ENCODE assay signal across 21 cellular contexts in genomic region chr5:146188358-146188757, GRCh38. TPM values are rescaled to one million over a fixed set of nuclear protein-coding genes. Genes with fewer than 3 reads are reported as not detected.
DNase-seq lines count a peak whose midpoint lies in the region; TF ChIP-seq lines count a peak whose summit lies in the region.
"Had no signal": no experiment of that assay in that cellular context is flagged by ENCODE, and none has a peak within 500 bp of the region (broad histone marks: within the 10 kb centered on the region; RNA-seq: fewer than 3 reads in every experiment).

No MANE protein-coding gene starts in this region.

- WGBS in SK-N-SH (ENCODE audit: low lambda C conversion rate) = 14% methylated on average over 1 of the region's 1 CpG

- DNase-seq in ACHN (peak; percentile 52), HFFc6 (peak; percentile 77), SK-N-SH (no peak), fibroblast of the aortic adventitia (ENCODE audit: low read depth) (peak; percentile 7), NCI-H526 treated with DMSO at 0.1 percent for 48 hours (lab: John Stamatoyannopoulos, UW) (no peak)
- no peak for DNase-seq in stimulated activated CD4-positive, alpha-beta T cell treated with anti-CD3 and anti-CD28 coated beads, Interleukin-2, amount 100 ng/mL, for 24 hours
- no peak for DNase-seq in stimulated activated CD4-positive, alpha-beta T cell treated with anti-CD3 and anti-CD28 coated beads, Interleukin-2, amount 100 ng/mL, for 48 hours
- no peak for DNase-seq in CD8-positive, alpha-beta memory T cell
- DNase-seq: activated CD4-positive, alpha-beta T cell treated with anti-CD3 and anti-CD28 coated beads, Interleukin-2, amount 50 U/mL, for 4 hours; activated T-cell treated with anti-CD3 and anti-CD28 coated beads, Interleukin-2, amount 50 U/mL, for 24 hours; CD8-positive, alpha-beta T cell; glutamatergic neuron; Kasumi-1; NCI-H1436; NCI-H2171 treated with DMSO at 0.1 percent for 48 hours; nucleus accumbens; Peyer's patch had no signal

- H3K36me3 ChIP-seq in SK-N-SH (replicated peaks in 1 of 2; ENCODE audit: control insufficient read depth in 1 of 2, insufficient read depth in 2 of 2, low read length in 1 of 2) = no peaks in the 10 kb centered on the region
- H3K36me3 ChIP-seq in CD8-positive, alpha-beta memory T cell (ENCODE audit: insufficient read depth, low read length) = no peaks in the 10 kb centered on the region
- H3K36me3 ChIP-seq: Peyer's patch, right atrium auricular region had no signal

- in situ Hi-C loops in ACHN (cut with HindIII; ENCODE audit: low pct_ligation_motif_present, low pct_unique_long_range_greater_than_20kb, low sequenced_read_pairs) = no loop called here

- H3K4me2 ChIP-seq in SK-N-SH = no peak overlapping the region; the same call in 1 of the 2 replicates

- no peak for TF ChIP-seq EP300 in SK-N-SH (IDR thresholded peaks at IDR 0.05; ENCODE audit: borderline replicate concordance in 1 of 2, low read depth in 1 of 2, low read length in 1 of 2)

- no peak overlapping the region for H3K9ac ChIP-seq in SK-N-SH

- H3K9me2 ChIP-seq in SK-N-SH = no peaks in the 10 kb centered on the region

- CTCF ChIA-PET in SK-N-SH (lab: Yijun Ruan, JAX) = interaction anchor here (1.5 kb wide), 1 partner anchor 239 kb away, joined by 4 read pairs; no protein-coding TSS in a partner anchor
- CTCF ChIA-PET in CD8-positive, alpha-beta memory T cell (lab: Charles Lee) = no interaction called here

- no peaks in the 10 kb centered on the region; the same call in none of the 2 replicates for H3K27me3 Mint-ChIP-seq in HFFc6 (ENCODE audit: insufficient read depth)
- H3K27me3 Mint-ChIP-seq in CD8-positive, alpha-beta memory T cell = peaks cover 7 to 11% of the 10 kb centered on the region in 2 donors

- TF ChIP-seq CTCF in HFFc6 (IDR thresholded peaks at IDR 0.05) (no peak), SK-N-SH (IDR thresholded peaks at IDR 0.05) (no peak), fibroblast of the aortic adventitia (IDR thresholded peaks at IDR 0.05; ENCODE audit: insufficient read depth, low read length) (no peak)

- no peaks in the 10 kb centered on the region for H3K36me3 Mint-ChIP-seq in HFFc6 (ENCODE audit: low read depth)
- H3K36me3 Mint-ChIP-seq in CD8-positive, alpha-beta memory T cell = no peaks in the 10 kb centered on the region
- H3K36me3 Mint-ChIP-seq: activated naive CD4-positive, alpha-beta T cell treated with anti-CD3 and anti-CD28 coated beads, Interleukin-2, amount 50 U/mL, for 24 hours; CD8-positive, alpha-beta T cell; stimulated activated memory B cell treated with anti-CD40 and anti-IgM and Interleukin-4, amounts not matched to agents 10 μg/mL and 1 μg/mL and 100 μg/mL, for 72 hours had no signal

- no peaks in the 10 kb centered on the region for H3K27me3 ChIP-seq in SK-N-SH (ENCODE audit: insufficient read depth)
- H3K27me3 ChIP-seq in CD8-positive, alpha-beta memory T cell (ENCODE audit: insufficient read depth, low read length, poor library complexity, severe bottlenecking) = no peaks in the 10 kb centered on the region
- H3K27me3 ChIP-seq: Peyer's patch, right atrium auricular region had no signal

- H3K4me1 ChIP-seq in SK-N-SH (ENCODE audit: control insufficient read depth in 1 of 2, insufficient read depth in 2 of 2, low read depth in 1 of 2, low read length in 1 of 2) = no peaks in the 10 kb centered on the region; a peak in 1 of 4 replicates
- no peaks in the 10 kb centered on the region for H3K4me1 ChIP-seq in CD8-positive, alpha-beta memory T cell (ENCODE audit: insufficient read depth, low read length)
- H3K4me1 ChIP-seq: Peyer's patch, right atrium auricular region had no signal

- no peak overlapping the region for H3K27ac Mint-ChIP-seq in HFFc6
- H3K27ac Mint-ChIP-seq in CD8-positive, alpha-beta memory T cell = peak overlapping the region in 1 of 8 donors; percentile 24
- H3K27ac Mint-ChIP-seq: activated naive CD4-positive, alpha-beta T cell treated with anti-CD3 and anti-CD28 coated beads, Interleukin-2, amount 50 U/mL, for 24 hours; activated T-cell treated with anti-CD3 and anti-CD28 coated beads, Interleukin-2, amount 50 U/mL, for 24 hours; CD8-positive, alpha-beta T cell; dendritic cell treated with granulocyte-macrophage colony-stimulating factor and Interleukin-4, amounts not matched to agents 40 ng/mL and 50 ng/mL, for 4 days; stimulated activated memory B cell treated with anti-CD40 and anti-IgM and Interleukin-4, amounts not matched to agents 10 μg/mL and 1 μg/mL and 100 μg/mL, for 72 hours had no signal

- no peak for TF ChIP-seq RAD21 in SK-N-SH (IDR thresholded peaks at IDR 0.05; ENCODE audit: low read length)

- H2AFZ ChIP-seq in SK-N-SH (ENCODE audit: low read depth) = peak overlapping the region; percentile 64; the same call in 1 of the 2 replicates

- no peak overlapping the region; the same call in 1 of the 2 replicates for H3K4me3 Mint-ChIP-seq in HFFc6
- H3K4me3 Mint-ChIP-seq in CD8-positive, alpha-beta memory T cell = peak overlapping the region in 1 of 7 donors; percentile 7
- H3K4me3 Mint-ChIP-seq: activated naive CD4-positive, alpha-beta T cell treated with anti-CD3 and anti-CD28 coated beads, Interleukin-2, amount 50 U/mL, for 24 hours; activated T-cell treated with anti-CD3 and anti-CD28 coated beads, Interleukin-2, amount 50 U/mL, for 24 hours; CD8-positive, alpha-beta T cell; dendritic cell treated with granulocyte-macrophage colony-stimulating factor and Interleukin-4, amounts not matched to agents 40 ng/mL and 50 ng/mL, for 4 days; stimulated activated memory B cell treated with anti-CD40 and anti-IgM and Interleukin-4, amounts not matched to agents 10 μg/mL and 1 μg/mL and 100 μg/mL, for 72 hours had no signal

- peaks cover 49% of the 10 kb centered on the region for H3K4me1 Mint-ChIP-seq in HFFc6 (ENCODE audit: low read depth)
- no peaks in the 10 kb centered on the region for H3K4me1 Mint-ChIP-seq in CD8-positive, alpha-beta memory T cell
- H3K4me1 Mint-ChIP-seq: stimulated activated memory B cell treated with anti-CD40 and anti-IgM and Interleukin-4, amounts not matched to agents 10 μg/mL and 1 μg/mL and 100 μg/mL, for 72 hours had no signal

- H3K27ac ChIP-seq in SK-N-SH (ENCODE audit: low read depth in 2 of 2, low read length in 1 of 2) = peak overlapping the region in 1 of 2 experiments; percentile 45; a peak in 2 of 4 replicates
- no peak overlapping the region for H3K27ac ChIP-seq in CD8-positive, alpha-beta memory T cell (ENCODE audit: low read depth, low read length)
- H3K27ac ChIP-seq: Peyer's patch, right atrium auricular region had no signal

- H3K79me2 ChIP-seq in SK-N-SH (ENCODE audit: insufficient read depth) = no peaks in the 10 kb centered on the region

- peaks cover 7% of the 10 kb centered on the region for H3F3A ChIP-seq in SK-N-SH (replicated peaks; ENCODE audit: insufficient read depth)

- POLR2A ChIA-PET in SK-N-SH (lab: Yijun Ruan, JAX) = interaction anchor here (0.7 kb wide), 1 partner anchor 150 kb away, joined by 3 read pairs; the partner anchor contains the start of gene POU4F3
- POLR2A ChIA-PET in CD8-positive, alpha-beta memory T cell (lab: Charles Lee) = no interaction called here

- H3K4me3 ChIP-seq in SK-N-SH (ENCODE audit: low read depth in 2 of 2, low read length in 1 of 2) = no peak overlapping the region
- H3K4me3 ChIP-seq in fibroblast of the aortic adventitia (ENCODE audit: low read depth, low read length) = no peak overlapping the region
- H3K4me3 ChIP-seq in CD8-positive, alpha-beta memory T cell (ENCODE audit: low read length) = no peak overlapping the region
- H3K4me3 ChIP-seq: Peyer's patch, right atrium auricular region had no signal

- no peaks in the 10 kb centered on the region for H3K9me3 Mint-ChIP-seq in HFFc6
- H3K9me3 Mint-ChIP-seq in CD8-positive, alpha-beta memory T cell = no peaks in the 10 kb centered on the region
- H3K9me3 Mint-ChIP-seq: activated naive CD4-positive, alpha-beta T cell treated with anti-CD3 and anti-CD28 coated beads, Interleukin-2, amount 50 U/mL, for 24 hours; activated T-cell treated with anti-CD3 and anti-CD28 coated beads, Interleukin-2, amount 50 U/mL, for 24 hours; CD8-positive, alpha-beta T cell; dendritic cell treated with granulocyte-macrophage colony-stimulating factor and Interleukin-4, amounts not matched to agents 40 ng/mL and 50 ng/mL, for 4 days; stimulated activated memory B cell treated with anti-CD40 and anti-IgM and Interleukin-4, amounts not matched to agents 10 μg/mL and 1 μg/mL and 100 μg/mL, for 72 hours had no signal

- no peaks in the 10 kb centered on the region for H3K9me3 ChIP-seq in SK-N-SH
- H3K9me3 ChIP-seq in CD8-positive, alpha-beta memory T cell (ENCODE audit: low read length) = no peaks in the 10 kb centered on the region
- H3K9me3 ChIP-seq: Peyer's patch, right atrium auricular region had no signal

- H4K20me1 ChIP-seq in SK-N-SH (ENCODE audit: insufficient read depth) = no peaks in the 10 kb centered on the region

TF ChIP-seq in SK-N-SH, 30 proteins besides CTCF, POLR2A, EP300 and RAD21 (continues in another document):
- no peak for TF ChIP-seq FOXM1 (IDR thresholded peaks at IDR 0.05; ENCODE audit: low read depth)
- no peak for TF ChIP-seq ELF1 (IDR thresholded peaks at IDR 0.05)
- TF ChIP-seq NRF1 (IDR thresholded peaks at IDR 0.05; ENCODE audit: low read depth, low read length) = no peak
- TF ChIP-seq SIN3A (IDR thresholded peaks at IDR 0.05; ENCODE audit: borderline replicate concordance, low read depth, low read length) = no peak
- TF ChIP-seq YY1 (IDR thresholded peaks at IDR 0.05; ENCODE audit: low read depth) = no peak
- TF ChIP-seq FOSL2 (IDR thresholded peaks at IDR 0.05; ENCODE audit: borderline replicate concordance, low read depth) = peak; percentile 31; the same call in 1 of the 2 replicates
- no peak for TF ChIP-seq GATA2 (CRISPR knock-in tag; IDR thresholded peaks at IDR 0.05)

RNA-seq across cellular contexts. Expression of gene LARS1, which starts 5.9 kb away (rescaled TPM):
- total RNA-seq in HFFc6 (2021; fragmentation: NEBNext Ultra II Directional; extraction: Animal tissue kit (Norgen Biotek cat#: 25700)) = 10 to 100 TPM; 78.2 to 93.3 (median 88.5) TPM
- 16.8 and 19.9 TPM in 2 replicates for polyA plus RNA-seq in SK-N-SH (2012; rRNA removed)
- 25.5 and 36.7 TPM in 2 replicates for polyA plus RNA-seq in SK-N-SH (2012; cell fraction: cytosol; rRNA removed)
- 42.5 and 69.3 TPM in 2 replicates for polyA plus RNA-seq in SK-N-SH (2012; cell fraction: nucleus; rRNA removed)
- 216 and 226 TPM in 2 replicates for total RNA-seq in fibroblast of the aortic adventitia (ENCODE audit: low replicate concordance)
- total RNA-seq in CD8-positive, alpha-beta memory T cell = 100 to 1,000 TPM; 163 to 171 TPM
- 94.7 TPM for polyA plus RNA-seq in CD8-positive, alpha-beta memory T cell

RNA-seq across cellular contexts. Expression of gene RBM27, which starts 15.0 kb away (rescaled TPM):
- 10 to 100 TPM; 14.4 to 19.2 (median 16.9) TPM for total RNA-seq in HFFc6 (2021; fragmentation: NEBNext Ultra II Directional; extraction: Animal tissue kit (Norgen Biotek cat#: 25700))
- 6.1 and 8.2 TPM in 2 replicates for polyA plus RNA-seq in SK-N-SH (2012; rRNA removed)
- 6.2 and 6.3 TPM in 2 replicates for polyA plus RNA-seq in SK-N-SH (2012; cell fraction: cytosol; rRNA removed)
- 2.2 and 9.2 TPM in 2 replicates for polyA plus RNA-seq in SK-N-SH (2012; cell fraction: nucleus; rRNA removed)
- total RNA-seq in fibroblast of the aortic adventitia (ENCODE audit: low replicate concordance) = 6.6 and 28.5 TPM in 2 replicates
- 10 to 100 TPM; 30.8 to 31.9 TPM for total RNA-seq in CD8-positive, alpha-beta memory T cell
- 5.1 TPM for polyA plus RNA-seq in CD8-positive, alpha-beta memory T cell

Comparison
In these comparisons a context has a peak if more than half of its experiments do, and no peak if none do; other contexts are left out.
1. DNase-seq: peak in ACHN (single experiment), HFFc6 (single experiment) and fibroblast of the aortic adventitia (single experiment); none in SK-N-SH (single experiment), stimulated activated CD4-positive, alpha-beta T cell treated with anti-CD3 and anti-CD28 coated beads, Interleukin-2, amount 100 ng/mL, for 24 hours (0 of 2), stimulated activated CD4-positive, alpha-beta T cell treated with anti-CD3 and anti-CD28 coated beads, Interleukin-2, amount 100 ng/mL, for 48 hours (0 of 2), NCI-H526 treated with DMSO at 0.1 percent for 48 hours (single experiment) and CD8-positive, alpha-beta memory T cell (0 of 5).